ENCODE assay signal across 14 cellular contexts in the genomic region with DNA sequence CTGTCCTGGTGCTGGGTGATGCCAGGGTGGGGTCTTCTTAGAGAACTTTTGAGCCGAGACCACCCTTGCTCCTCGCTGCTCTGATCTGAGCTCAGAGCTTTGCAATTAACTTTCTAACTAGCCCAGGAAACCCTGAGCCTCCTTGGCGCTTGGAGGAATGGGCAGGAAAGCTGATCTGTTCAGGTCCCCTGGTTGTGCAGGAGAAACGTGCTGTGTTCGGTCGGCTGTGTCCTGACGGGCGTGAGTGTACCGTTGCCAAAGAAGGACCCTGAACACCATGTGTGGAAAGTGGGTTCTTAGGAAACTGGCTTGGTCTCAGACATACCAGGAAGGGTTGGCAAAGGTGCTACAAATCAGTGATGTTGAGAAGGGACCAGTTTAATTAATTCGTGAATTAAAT. TPM values are rescaled to one million over a fixed set of nuclear protein-coding genes. Genes with fewer than 3 reads are reported as not detected.
DNase-seq lines count a peak whose midpoint lies in the region; ATAC-seq and TF ChIP-seq lines count a peak whose summit lies in the region.
"Had no signal": no experiment of that assay in that cellular context is flagged by ENCODE, and none has a peak within 500 bp of the region (broad histone marks: within the 10 kb centered on the region; RNA-seq: fewer than 3 reads in every experiment).

No MANE protein-coding gene starts in this region.

- H3K36me3 ChIP-seq in duodenal mucosa (ENCODE audit: control insufficient read depth in 1 of 2, insufficient read depth in 2 of 2, low read length in 2 of 2): peaks cover 0 to 13% of the 10 kb centered on the region in 2 donors
- H3K36me3 ChIP-seq: neutrophil had no signal

- no peaks in the 10 kb centered on the region for H3K9me3 ChIP-seq in duodenal mucosa (ENCODE audit: control insufficient read depth in 1 of 2, low read length in 2 of 2)
- H3K9me3 ChIP-seq: neutrophil had no signal

- H3K27ac ChIP-seq in RWPE1: peak overlapping the region; percentile 53; the same call in 1 of the 2 replicates
- H3K27ac ChIP-seq in duodenal mucosa (ENCODE audit: low read depth, low read length): no peak overlapping the region
- H3K27ac ChIP-seq in caudate nucleus (ENCODE audit: low read depth, low read length): no peak overlapping the region
- H3K27ac ChIP-seq: KMS-11, neutrophil had no signal

- peak overlapping the region in 1 of 2 donors; percentile 14 for H3K9ac ChIP-seq in duodenal mucosa (ENCODE audit: low read depth in 1 of 2, low read length in 2 of 2)
- H3K9ac ChIP-seq: KMS-11 had no signal

- ATAC-seq in activated CD4-positive, alpha-beta T cell treated with anti-CD3 and anti-CD28 coated beads for 36 hours: no peak
- no peak for ATAC-seq in HG03521 (IDR thresholded peaks at IDR 0.05; ENCODE audit: unreplicated experiment)
- ATAC-seq: left cardiac atrium, Right ventricle myocardium inferior had no signal

- TF ChIP-seq CTCF in RWPE1 (conservative IDR thresholded peaks at IDR 0.05; ENCODE audit: low read depth) (no peak), osteocyte (IDR thresholded peaks at IDR 0.05) (no peak)

- no peaks in the 10 kb centered on the region for H3K9me3 Mint-ChIP-seq in activated CD4-positive, alpha-beta T cell treated with anti-CD3 and anti-CD28 coated beads for 36 hours (ENCODE audit: low read depth)
- no peaks in the 10 kb centered on the region for H3K9me3 Mint-ChIP-seq in osteocyte (ENCODE audit: unreplicated experiment)

- DNase-seq in activated CD4-positive, alpha-beta T cell treated with anti-CD3 and anti-CD28 coated beads for 36 hours: no peak
- DNase-seq in activated CD4-positive, alpha-beta T cell treated with anti-CD3 and anti-CD28 coated beads for 48 hours: no peak
- DNase-seq in RWPE1 (ENCODE audit: low spot score): no peak
- no peak for DNase-seq in osteocyte (ENCODE audit: extremely low spot score, unreplicated experiment)
- no peak for DNase-seq in caudate nucleus (lab: John Stamatoyannopoulos, UW)
- no peak for DNase-seq in hippocampal formation (lab: John Stamatoyannopoulos, UW)
- DNase-seq: head of caudate nucleus, left cardiac atrium, NCI-H146 had no signal

- H3K27me3 Mint-ChIP-seq in activated CD4-positive, alpha-beta T cell treated with anti-CD3 and anti-CD28 coated beads for 36 hours: no peaks in the 10 kb centered on the region
- peaks cover 20% of the 10 kb centered on the region for H3K27me3 Mint-ChIP-seq in osteocyte (ENCODE audit: unreplicated experiment)

- POLR2A ChIA-PET in activated CD4-positive, alpha-beta T cell treated with anti-CD3 and anti-CD28 coated beads for 36 hours (lab: Charles Lee): interaction anchor here (0.5 to 1.6 kb wide), 6 partner anchors 8 to 77 kb away, joined by 3 to 7 read pairs (median 3); no protein-coding TSS in a partner anchor
- POLR2A ChIA-PET in RWPE1 (lab: Yijun Ruan, JAX; ENCODE audit: low non-redundant PET): interaction anchor here (0.9 kb wide), 1 partner anchor 23 kb away, joined by 4 read pairs; no protein-coding TSS in a partner anchor

- peak overlapping the region; percentile 77 for H3K27ac Mint-ChIP-seq in activated CD4-positive, alpha-beta T cell treated with anti-CD3 and anti-CD28 coated beads for 36 hours
- no peak overlapping the region for H3K27ac Mint-ChIP-seq in osteocyte (ENCODE audit: unreplicated experiment)

- CTCF ChIA-PET in activated CD4-positive, alpha-beta T cell treated with anti-CD3 and anti-CD28 coated beads for 36 hours (lab: Charles Lee): interaction anchor here (0.7 to 12.0 kb wide), 7 partner anchors 12 to 76 kb away, joined by 3 to 109 read pairs (median 3); no protein-coding TSS in a partner anchor
- CTCF ChIA-PET in RWPE1 (lab: Yijun Ruan, JAX): interaction anchor here (0.9 to 2.4 kb wide), 2 partner anchors 77 to 1342 kb away, joined by 3 to 12 read pairs; no protein-coding TSS in a partner anchor

- peaks cover 5 to 6% of the 10 kb centered on the region in 2 donors for H3K27me3 ChIP-seq in duodenal mucosa (ENCODE audit: control insufficient read depth in 1 of 2, insufficient read depth in 2 of 2, low read length in 2 of 2)

- intact Hi-C loops in activated CD4-positive, alpha-beta T cell treated with anti-CD3 and anti-CD28 coated beads for 36 hours (cut with DNase I, micrococcal nuclease): loop anchor here in 1 of 2 experiments (5.0 kb wide), 1 partner anchor 61 kb away; a partner anchor contains a TSS

- H3K4me3 Mint-ChIP-seq in activated CD4-positive, alpha-beta T cell treated with anti-CD3 and anti-CD28 coated beads for 36 hours: peak overlapping the region; percentile 78
- H3K4me3 Mint-ChIP-seq in osteocyte (ENCODE audit: unreplicated experiment): peak overlapping the region; percentile 55

- peak overlapping the region; percentile 58 to 62 for H3K4me3 ChIP-seq in duodenal mucosa (ENCODE audit: low read depth in 1 of 2, low read length in 2 of 2)

- H3K4me1 Mint-ChIP-seq in activated CD4-positive, alpha-beta T cell treated with anti-CD3 and anti-CD28 coated beads for 36 hours: peaks cover 67% of the 10 kb centered on the region
- H3K4me1 Mint-ChIP-seq in osteocyte (ENCODE audit: unreplicated experiment): peaks cover 8% of the 10 kb centered on the region

- H3K36me3 Mint-ChIP-seq in activated CD4-positive, alpha-beta T cell treated with anti-CD3 and anti-CD28 coated beads for 36 hours (ENCODE audit: low read depth): peaks cover 53% of the 10 kb centered on the region
- no peaks in the 10 kb centered on the region for H3K36me3 Mint-ChIP-seq in osteocyte (ENCODE audit: unreplicated experiment)

- H3K4me1 ChIP-seq in duodenal mucosa (ENCODE audit: control insufficient read depth in 1 of 2, insufficient read depth in 2 of 2, low read length in 2 of 2): peaks cover 9 to 20% of the 10 kb centered on the region in 2 donors

RNA-seq across cellular contexts. Expression of a gene that starts 1.8 kb away (rescaled TPM):
- total RNA-seq in activated CD4-positive, alpha-beta T cell treated with anti-CD3 and anti-CD28 coated beads for 36 hours: 100 to 1,000 TPM in 1 of 2 experiments, 10 to 100 TPM in 1; 94.8 to 117 TPM
- 0.57 and 0.67 TPM in 2 replicates for total RNA-seq in osteocyte

Comparison
In these comparisons a context has a peak if more than half of its experiments do, and no peak if none do; other contexts are left out.
1. RNA of a gene that starts 1.8 kb away (total RNA-seq): 94.8 to 117 TPM in activated CD4-positive, alpha-beta T cell treated with anti-CD3 and anti-CD28 coated beads for 36 hours; 0.57 to 0.67 TPM in osteocyte; every median in the first group is over 10 times any median in the second.